Comparison of ENCODE assay signal across 17 cellular contexts in the genomic region with DNA sequence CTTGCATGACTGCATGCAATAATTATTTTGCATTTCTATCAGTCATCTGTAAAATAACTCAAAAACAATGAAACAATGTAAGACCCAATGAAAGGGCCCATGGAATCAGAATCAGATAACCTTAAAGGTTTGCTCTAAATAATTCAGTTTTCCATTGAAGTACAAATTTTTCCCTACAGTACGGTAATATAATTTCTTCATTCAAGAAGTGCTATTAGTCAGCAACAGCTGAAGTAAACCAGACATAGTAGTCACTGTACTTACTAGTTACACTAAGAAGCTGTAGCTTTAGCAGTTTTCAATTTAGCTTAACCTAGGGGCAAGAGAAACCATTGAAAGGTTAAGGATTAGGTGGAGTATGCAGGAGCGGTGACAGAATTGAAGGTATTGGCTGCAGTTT. TPM values are rescaled to one million over a fixed set of nuclear protein-coding genes. Genes with fewer than 3 reads are reported as not detected.
DNase-seq lines count a peak whose midpoint lies in the region; ATAC-seq and TF ChIP-seq lines count a peak whose summit lies in the region.
"Had no signal": no experiment of that assay in that cellular context is flagged by ENCODE, and none has a peak within 500 bp of the region (broad histone marks: within the 10 kb centered on the region; RNA-seq: fewer than 3 reads in every experiment).

No MANE protein-coding gene starts in this region.

- peaks cover 0 to 9% of the 10 kb centered on the region in 2 donors for H3K27me3 Mint-ChIP-seq in effector memory CD8-positive, alpha-beta T cell

- no peaks in the 10 kb centered on the region for H3K27me3 ChIP-seq in BLaER1 treated with 17β-estradiol and CSF1 and Interleukin-3, amounts not matched to agents 10 nM and 100 nM
- H3K27me3 ChIP-seq in osteoblast (ENCODE audit: insufficient read depth, low read length) = no peaks in the 10 kb centered on the region
- peaks cover 0 to 26% (median 10%) of the 10 kb centered on the region in 3 donors for H3K27me3 ChIP-seq in psoas muscle (ENCODE audit: insufficient read depth in 3 of 3, low read length in 2 of 3)

- WGBS in psoas muscle, 3 donors = 50 to 87% (median 50%) methylated on average over 2 of the region's 2 CpGs

- H3K9ac ChIP-seq in BLaER1 treated with 17β-estradiol and CSF1 and Interleukin-3, amounts not matched to agents 10 nM and 100 nM = peak overlapping the region in 2 of 11 experiments; percentile 87 to 92; a peak in 1 of 22 replicates
- no peak overlapping the region for H3K9ac ChIP-seq in SK-N-MC (ENCODE audit: insufficient read length)

- H3K36me3 Mint-ChIP-seq in effector memory CD8-positive, alpha-beta T cell (ENCODE audit: insufficient read depth) = no peaks in the 10 kb centered on the region

- H3K27ac ChIP-seq in BLaER1 treated with 17β-estradiol and CSF1 and Interleukin-3, amounts not matched to agents 10 nM and 100 nM = peak overlapping the region in 8 of 11 experiments; percentile 17 to 99 (median 96); a peak in 14 of 22 replicates
- H3K27ac ChIP-seq in SK-N-MC (0 out of 2 replicates have a peak overlapping the region, but pooled peaks have one; percentile 42), osteoblast (ENCODE audit: low read depth, low read length) (no peak overlapping the region), psoas muscle (no peak overlapping the region)

- H2AFZ ChIP-seq in osteoblast (ENCODE audit: low read length) = no peak overlapping the region

- peaks cover 0 to 47% (median 26%) of the 10 kb centered on the region in 11 experiments; a peak in 17 of 22 replicates for H3K36me3 ChIP-seq in BLaER1 treated with 17β-estradiol and CSF1 and Interleukin-3, amounts not matched to agents 10 nM and 100 nM
- H3K36me3 ChIP-seq in SK-N-MC (ENCODE audit: insufficient read depth, low read length) (peaks cover 13% of the 10 kb centered on the region; the same call in 1 of the 2 replicates), osteoblast (ENCODE audit: insufficient read depth, low read length) (no peaks in the 10 kb centered on the region), psoas muscle (ENCODE audit: insufficient read depth in 1 of 2, low read depth in 1 of 2) (no peaks in the 10 kb centered on the region)

- peaks cover 9 to 17% of the 10 kb centered on the region in 2 donors for H3K4me1 Mint-ChIP-seq in effector memory CD8-positive, alpha-beta T cell (ENCODE audit: low read depth in 2 of 2)

- DNase-seq in SK-N-MC (ENCODE audit: low read depth, low spot score) (no peak), fibroblast of peridontal ligament (ENCODE audit: extremely low read depth) (peak; percentile 59), osteoblast (ENCODE audit: insufficient read length, low spot score, missing footprints) (peak; percentile 72), dermis blood vessel endothelial cell (no peak), KG1 (lab: John Stamatoyannopoulos, UW) (no peak), psoas muscle (no peak)
- no peak for DNase-seq in effector memory CD8-positive, alpha-beta T cell
- DNase-seq: CD4-positive, alpha-beta T cell; DND-41; GF-D8; GOT3; Karpas-422; NCI-H1417; NCI-H2029 treated with DMSO at 0.1 percent for 48 hours; NCI-H524 had no signal

- no peak for TF ChIP-seq CTCF in osteoblast (IDR thresholded peaks at IDR 0.05; ENCODE audit: extremely low read depth, low read depth, low read length)
- no peak for TF ChIP-seq CTCF in psoas muscle (IDR thresholded peaks at IDR 0.05)

- no peak overlapping the region for H3K27ac Mint-ChIP-seq in effector memory CD8-positive, alpha-beta T cell
- H3K27ac Mint-ChIP-seq: CD4-positive, alpha-beta T cell had no signal

- peaks cover 0 to 84% (median 6%) of the 10 kb centered on the region in 11 experiments; a peak in 9 of 22 replicates for H4K20me1 ChIP-seq in BLaER1 treated with 17β-estradiol and CSF1 and Interleukin-3, amounts not matched to agents 10 nM and 100 nM
- no peaks in the 10 kb centered on the region for H4K20me1 ChIP-seq in osteoblast (ENCODE audit: insufficient read depth, low read length)

- H3K9me3 ChIP-seq in BLaER1 treated with 17β-estradiol and CSF1 and Interleukin-3, amounts not matched to agents 10 nM and 100 nM (replicated peaks in 1 of 11) = no peaks in the 10 kb centered on the region
- no peaks in the 10 kb centered on the region for H3K9me3 ChIP-seq in SK-N-MC (ENCODE audit: low read depth, low read length)
- H3K9me3 ChIP-seq in osteoblast (ENCODE audit: low read depth, low read length) = no peaks in the 10 kb centered on the region
- no peaks in the 10 kb centered on the region for H3K9me3 ChIP-seq in psoas muscle

- peak overlapping the region; percentile 87 to 99 (median 96); a peak in 19 of 22 replicates for H3K4me2 ChIP-seq in BLaER1 treated with 17β-estradiol and CSF1 and Interleukin-3, amounts not matched to agents 10 nM and 100 nM
- H3K4me2 ChIP-seq in osteoblast (ENCODE audit: insufficient read depth, low read length) = peak overlapping the region; percentile 9

- peaks cover 68 to 95% (median 80%) of the 10 kb centered on the region in 10 experiments for H3K4me1 ChIP-seq in BLaER1 treated with 17β-estradiol and CSF1 and Interleukin-3, amounts not matched to agents 10 nM and 100 nM
- H3K4me1 ChIP-seq in osteoblast (ENCODE audit: insufficient read depth, low read length) (peaks cover 38% of the 10 kb centered on the region), psoas muscle (no peaks in the 10 kb centered on the region)

- ATAC-seq in psoas muscle = no peak
- no peak for ATAC-seq in effector memory CD8-positive, alpha-beta T cell (replicated peaks)
- ATAC-seq: HepG2 had no signal

- peaks cover 43% of the 10 kb centered on the region for H3K79me2 ChIP-seq in osteoblast (ENCODE audit: insufficient read depth, low read length)

- intact Hi-C loops in psoas muscle (cut with DNase I) = no loop called here

- H3K4me3 ChIP-seq in BLaER1 treated with 17β-estradiol and CSF1 and Interleukin-3, amounts not matched to agents 10 nM and 100 nM = no peak overlapping the region
- H3K4me3 ChIP-seq in SK-N-MC = no peak overlapping the region
- H3K4me3 ChIP-seq in osteoblast (ENCODE audit: insufficient read depth, low read length) = no peak overlapping the region
- H3K4me3 ChIP-seq in psoas muscle = no peak overlapping the region

- H3K9me3 Mint-ChIP-seq in effector memory CD8-positive, alpha-beta T cell = no peaks in the 10 kb centered on the region
- H3K9me3 Mint-ChIP-seq: CD4-positive, alpha-beta T cell had no signal

- no peak overlapping the region for H3K4me3 Mint-ChIP-seq in effector memory CD8-positive, alpha-beta T cell
- H3K4me3 Mint-ChIP-seq: CD4-positive, alpha-beta T cell had no signal

RNA-seq across cellular contexts. Expression of gene BCAT1, which starts 43.5 kb away (rescaled TPM):
- total RNA-seq in osteoblast (239 and 273 TPM in 2 replicates), dermis blood vessel endothelial cell (103 and 166 TPM in 2 replicates), psoas muscle (1 to 10 TPM; 2.7 to 3.8 (median 3.3) TPM)
- 1 to 10 TPM in 1 of 3 donors, under 1 TPM in 2; 0.30 to 1.2 (median 0.32) TPM for polyA plus RNA-seq in psoas muscle

Comparison
In these comparisons a context has a peak if more than half of its experiments do, and no peak if none do; other contexts are left out.
1. H3K27ac ChIP-seq: peak in BLaER1 treated with 17β-estradiol and CSF1 and Interleukin-3, amounts not matched to agents 10 nM and 100 nM (8 of 11) and SK-N-MC (single experiment); none in osteoblast (single experiment) and psoas muscle (single experiment).
2. DNase-seq: peak in fibroblast of peridontal ligament (single experiment) and osteoblast (single experiment); none in SK-N-MC (single experiment), dermis blood vessel endothelial cell (single experiment), KG1 (single experiment), psoas muscle (0 of 2) and effector memory CD8-positive, alpha-beta T cell (0 of 3).
3. RNA of gene BCAT1, which starts 43.5 kb away (total RNA-seq): 239 to 273 TPM in osteoblast and 103 to 166 TPM in dermis blood vessel endothelial cell; 2.7 to 3.8 TPM in psoas muscle; every median in the first group is over 10 times any median in the second.